11 cellular contexts compared by ENCODE assay signal in the genomic region with DNA sequence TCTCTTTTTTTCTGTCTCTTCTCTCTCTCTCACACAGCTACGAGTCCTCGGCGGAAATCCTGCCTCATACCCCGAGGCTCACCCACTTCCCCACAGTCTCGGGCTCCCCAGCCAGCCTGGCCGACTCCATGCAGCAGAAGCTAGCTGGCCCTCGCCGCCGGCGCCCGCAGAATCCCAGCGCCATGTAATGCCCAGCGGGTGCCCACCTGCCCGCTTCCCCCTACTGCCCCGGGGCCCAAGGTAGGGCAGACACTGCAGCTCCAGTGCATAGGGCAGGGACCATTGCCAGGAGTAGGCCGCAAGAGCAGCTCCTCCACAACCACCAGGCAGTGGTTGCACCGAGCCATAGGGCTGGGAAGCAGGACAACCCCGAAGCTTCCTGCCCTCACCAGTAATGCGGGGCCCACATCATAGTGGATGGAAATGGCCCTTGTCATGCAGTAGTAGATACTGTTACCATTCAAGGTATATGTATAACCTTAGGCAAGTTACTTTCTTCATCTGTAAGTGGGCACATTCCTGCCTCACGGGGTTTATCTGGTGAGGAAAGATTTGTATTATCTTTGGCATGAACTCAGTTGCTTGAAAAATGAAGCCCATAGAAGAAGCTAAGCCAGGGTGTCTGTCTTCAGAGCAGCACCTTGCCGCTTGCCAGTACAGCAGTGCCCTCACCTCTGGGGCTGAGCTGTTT. TPM values are rescaled to one million over a fixed set of nuclear protein-coding genes. Genes with fewer than 3 reads are reported as not detected.
A peak's percentile ranks its signal among the peaks of the same experiment; 100 is the strongest.
DNase-seq lines count a peak whose midpoint lies in the region; ATAC-seq, FAIRE-seq and TF ChIP-seq lines count a peak whose summit lies in the region.
"Had no signal": no experiment of that assay in that cellular context is flagged by ENCODE, and none has a peak within 500 bp of the region (broad histone marks: within the 10 kb centered on the region; RNA-seq: fewer than 3 reads in every experiment).

No MANE protein-coding gene starts in this region.

- H3K27ac ChIP-seq in DOHH2 (ENCODE audit: low read depth, low read length), result peak overlapping the region; percentile 86
- peak overlapping the region; percentile 59 for H3K27ac ChIP-seq in endothelial cell of umbilical vein (ENCODE audit: insufficient read depth, low read depth, low read length)
- no peak overlapping the region for H3K27ac ChIP-seq in OCI-LY7 (ENCODE audit: low read depth, low read length, poor library complexity, severe bottlenecking)

- H3K27me3 ChIP-seq in DOHH2 (ENCODE audit: control insufficient read depth, low read length) (no peaks in the 10 kb centered on the region), endothelial cell of umbilical vein (ENCODE audit: control insufficient read depth in 2 of 2, insufficient read depth in 2 of 2, low read length in 2 of 2) (no peaks in the 10 kb centered on the region)
- H3K27me3 ChIP-seq: right lobe of liver had no signal

- FAIRE-seq in endothelial cell of umbilical vein (lab: Jason Lieb, UNC), result peak; percentile 66
- FAIRE-seq: keratinocyte had no signal

- H4K20me1 ChIP-seq in DOHH2 (ENCODE audit: control insufficient read depth, insufficient read depth, low read depth, low read length) (no peaks in the 10 kb centered on the region), endothelial cell of umbilical vein (replicated peaks; ENCODE audit: control insufficient read depth, extremely low read depth, insufficient read depth, low read length) (no peaks in the 10 kb centered on the region), OCI-LY7 (ENCODE audit: insufficient read depth, low read length) (no peaks in the 10 kb centered on the region)

- dilution Hi-C loops in endothelial cell of umbilical vein (cut with MboI; ENCODE audit: extremely low pct_ligation_motif_present, low sequenced_read_pairs), result no loop called here

- H3K9me1 ChIP-seq in endothelial cell of umbilical vein (replicated peaks; ENCODE audit: control insufficient read depth, extremely low read depth, insufficient read depth, low read length), result no peaks in the 10 kb centered on the region

- H3K9me2 ChIP-seq in DOHH2 (replicated peaks; ENCODE audit: control insufficient read depth, low read length) (no peaks in the 10 kb centered on the region), OCI-LY7 (ENCODE audit: insufficient read depth, low read length) (no peaks in the 10 kb centered on the region)

- H3K9me3 Mint-ChIP-seq in progenitor cell of endocrine pancreas (ENCODE audit: low read depth), result no peaks in the 10 kb centered on the region

- no peak for TF ChIP-seq CTCF in DOHH2 (IDR thresholded peaks at IDR 0.05; ENCODE audit: low read depth, low read length, poor library complexity, severe bottlenecking)
- no peak for TF ChIP-seq CTCF in endothelial cell of umbilical vein (IDR thresholded peaks at IDR 0.05; ENCODE audit: extremely low read depth in 1 of 2, insufficient read depth in 1 of 2, low read depth in 1 of 2, low read length in 2 of 2)
- TF ChIP-seq CTCF in progenitor cell of endocrine pancreas (IDR thresholded peaks at IDR 0.05; ENCODE audit: unreplicated experiment), result no peak
- TF ChIP-seq CTCF in OCI-LY7 (conservative IDR thresholded peaks at IDR 0.05; ENCODE audit: low read length), result no peak

- H3K36me3 ChIP-seq in DOHH2 (ENCODE audit: control insufficient read depth, low read length) (peaks cover 53% of the 10 kb centered on the region), endothelial cell of umbilical vein (ENCODE audit: control insufficient read depth in 2 of 2, extremely low read depth in 1 of 2, insufficient read depth in 2 of 2, low read length in 2 of 2) (peaks cover 4 to 6% of the 10 kb centered on the region in 2 experiments), OCI-LY7 (ENCODE audit: insufficient read depth, low read length) (peaks cover 47% of the 10 kb centered on the region)

- no peak for TF ChIP-seq POLR2A in endothelial cell of umbilical vein (IDR thresholded peaks at IDR 0.05; ENCODE audit: low read depth, low read length)

- H3F3A ChIP-seq in DOHH2 (ENCODE audit: control insufficient read depth, insufficient read depth), result peaks cover 28% of the 10 kb centered on the region

- no peak overlapping the region for H3K4me3 Mint-ChIP-seq in progenitor cell of endocrine pancreas (ENCODE audit: low read depth)

- BruUV-seq in endothelial cell of umbilical vein (replicated peaks; lab: Mats Ljungman, UMichigan) (no TSS peak), OCI-LY7 (replicated peaks; lab: Mats Ljungman, UMichigan) (no TSS peak)

- POLR2A ChIA-PET in endothelial cell of umbilical vein (lab: Charles Lee) (interaction anchor here (0.5 to 3.9 kb wide), 4 partner anchors 37 to 44 kb away, joined by 5 to 29 read pairs (median 8); a partner anchor contains a TSS), OCI-LY7 (lab: Charles Lee) (interaction anchor here (0.5 to 1.8 kb wide), 4 partner anchors 36 to 91 kb away, joined by 3 to 15 read pairs (median 3); no protein-coding TSS in a partner anchor)

- H3K4me1 ChIP-seq in DOHH2 (ENCODE audit: control insufficient read depth, low read length) (peaks cover 81% of the 10 kb centered on the region), endothelial cell of umbilical vein (ENCODE audit: control insufficient read depth, extremely low read depth, insufficient read depth, low read length) (peaks cover 36% of the 10 kb centered on the region), OCI-LY7 (ENCODE audit: insufficient read depth, low read length, poor library complexity, severe bottlenecking) (peaks cover 35% of the 10 kb centered on the region)

- H3K4me2 ChIP-seq in DOHH2 (ENCODE audit: low read length) (peak overlapping the region; percentile 71), endothelial cell of umbilical vein (ENCODE audit: insufficient read depth, low read length) (no peak overlapping the region), OCI-LY7 (ENCODE audit: low read length) (no peak overlapping the region)

- peaks cover 43% of the 10 kb centered on the region for H3K4me1 Mint-ChIP-seq in progenitor cell of endocrine pancreas (ENCODE audit: low read depth)

- intact Hi-C loops in endothelial cell of umbilical vein (cut with micrococcal nuclease) (no loop called here), OCI-LY7 (cut with micrococcal nuclease; ENCODE audit: unreplicated experiment) (loop anchor here (5.0 kb wide), 1 partner anchor 154 kb away; a partner anchor contains a TSS)

- H3K27ac Mint-ChIP-seq in progenitor cell of endocrine pancreas, result peak overlapping the region; percentile 38

- no peaks in the 10 kb centered on the region for H3K27me3 Mint-ChIP-seq in progenitor cell of endocrine pancreas

- H3K4me3 ChIP-seq in DOHH2 (ENCODE audit: low read length), result no peak overlapping the region
- no peak overlapping the region for H3K4me3 ChIP-seq in endothelial cell of umbilical vein (replicated peaks in 1 of 3; ENCODE audit: insufficient read depth in 1 of 3, low read depth in 1 of 3, low read length in 3 of 3)
- H3K4me3 ChIP-seq in OCI-LY7 (ENCODE audit: low read depth, low read length, poor library complexity, severe bottlenecking), result no peak overlapping the region
- H3K4me3 ChIP-seq: right lobe of liver had no signal

- peak overlapping the region; percentile 0 for H3K9ac ChIP-seq in endothelial cell of umbilical vein (replicated peaks; ENCODE audit: extremely low read depth, insufficient read depth, low read length)

- H3K9me3 ChIP-seq in DOHH2 (ENCODE audit: control insufficient read depth, insufficient read depth, low read length), result no peaks in the 10 kb centered on the region
- H3K9me3 ChIP-seq in endothelial cell of umbilical vein (replicated peaks; ENCODE audit: control insufficient read depth, insufficient read depth, low read length), result no peaks in the 10 kb centered on the region
- no peaks in the 10 kb centered on the region for H3K9me3 ChIP-seq in OCI-LY7 (ENCODE audit: low read length)
- H3K9me3 ChIP-seq: right lobe of liver had no signal

- CTCF ChIA-PET in endothelial cell of umbilical vein (lab: Charles Lee) (interaction anchor here (0.6 to 30.9 kb wide), 10 partner anchors 8 to 155 kb away, joined by 3 to 1817 read pairs (median 6); a partner anchor contains a TSS), OCI-LY7 (lab: Charles Lee; ENCODE audit: unreplicated experiment) (interaction anchor here (0.7 to 2.8 kb wide), 3 partner anchors 35 to 156 kb away, joined by 3 to 19 read pairs (median 5); no protein-coding TSS in a partner anchor)

- DNase-seq in endothelial cell of umbilical vein (ENCODE audit: low read depth, low spot score) (peak; percentile 43), progenitor cell of endocrine pancreas (ENCODE audit: low spot score, unreplicated experiment) (no peak), NOMO-1 treated with DMSO at 0.1 percent for 48 hours (lab: John Stamatoyannopoulos, UW; ENCODE audit: unreplicated experiment) (no peak), MV-4-11 (lab: John Stamatoyannopoulos, UW) (no peak), OCI-LY7 (ENCODE audit: low spot score) (no peak), activated gamma-delta T cell (lab: John Stamatoyannopoulos, UW) (no peak)
- DNase-seq: NCI-H1092 had no signal

- 0 out of 3 replicates have a peak, but pooled peaks have one; percentile 0 for ATAC-seq in SK-N-SH treated with all-trans-retinoic acid at 6 μM for 48 hours

- peaks cover 12% of the 10 kb centered on the region for H3K36me3 Mint-ChIP-seq in progenitor cell of endocrine pancreas (ENCODE audit: insufficient read depth)

- H3K79me2 ChIP-seq in DOHH2 (ENCODE audit: control insufficient read depth, low read length) (no peaks in the 10 kb centered on the region), endothelial cell of umbilical vein (ENCODE audit: control insufficient read depth, insufficient read depth, low read length) (no peaks in the 10 kb centered on the region), OCI-LY7 (ENCODE audit: insufficient read depth, low read depth, low read length) (no peaks in the 10 kb centered on the region)

- no peak overlapping the region for H2AFZ ChIP-seq in endothelial cell of umbilical vein (ENCODE audit: low read depth, low read length)
- no peak overlapping the region for H2AFZ ChIP-seq in OCI-LY7 (ENCODE audit: low read length)

RNA-seq across cellular contexts. Expression of a gene that starts 36.9 kb away (rescaled TPM):
- total RNA-seq in endothelial cell of umbilical vein (64.4 and 78.9 TPM in 2 replicates), progenitor cell of endocrine pancreas (322 and 326 TPM in 2 replicates), OCI-LY7 (2022) (2.0 and 3.6 TPM in 2 replicates)
- polyA plus RNA-seq in endothelial cell of umbilical vein, result 152 and 182 TPM in 2 replicates
- 78.6 and 160 TPM in 2 replicates for polyA plus RNA-seq in endothelial cell of umbilical vein (2011; cell fraction: cytosol; rRNA removed)
- polyA plus RNA-seq in endothelial cell of umbilical vein (2011; cell fraction: nucleus; rRNA removed), result 317 and 470 TPM in 2 replicates
- polyA plus RNA-seq in endothelial cell of umbilical vein (2012), result 67.3 and 67.6 TPM in 2 replicates
- 41.5 and 55.2 TPM in 2 replicates for polyA minus RNA-seq in endothelial cell of umbilical vein
- polyA minus RNA-seq in endothelial cell of umbilical vein (2011; cell fraction: cytosol; rRNA and poly(A)+ RNA removed), result 500 TPM
- polyA minus RNA-seq in endothelial cell of umbilical vein (2011; cell fraction: nucleus; rRNA and poly(A)+ RNA removed), result 83.0 and 266 TPM in 2 replicates
- 3.3 and 4.7 TPM in 2 replicates for total RNA-seq in OCI-LY7 (2014; rRNA removed; shearing (Covaris generic))

RNA-seq across cellular contexts. Expression of a gene that starts 53.9 kb away (rescaled TPM):
- total RNA-seq in endothelial cell of umbilical vein (188 and 211 TPM in 2 replicates), progenitor cell of endocrine pancreas (211 and 217 TPM in 2 replicates), OCI-LY7 (2022) (142 and 148 TPM in 2 replicates)
- polyA plus RNA-seq in endothelial cell of umbilical vein, result 218 and 265 TPM in 2 replicates
- polyA plus RNA-seq in endothelial cell of umbilical vein (2011; cell fraction: cytosol; rRNA removed), result 168 and 180 TPM in 2 replicates
- 144 and 177 TPM in 2 replicates for polyA plus RNA-seq in endothelial cell of umbilical vein (2011; cell fraction: nucleus; rRNA removed)
- polyA plus RNA-seq in endothelial cell of umbilical vein (2012), result 174 and 184 TPM in 2 replicates
- 183 and 206 TPM in 2 replicates for polyA minus RNA-seq in endothelial cell of umbilical vein
- polyA minus RNA-seq in endothelial cell of umbilical vein (2011; cell fraction: cytosol; rRNA and poly(A)+ RNA removed), result 141 TPM
- 126 and 153 TPM in 2 replicates for polyA minus RNA-seq in endothelial cell of umbilical vein (2011; cell fraction: nucleus; rRNA and poly(A)+ RNA removed)
- 43.6 and 51.3 TPM in 2 replicates for total RNA-seq in OCI-LY7 (2014; rRNA removed; shearing (Covaris generic))

Comparison
In these comparisons a context has a peak if more than half of its experiments do, and no peak if none do; other contexts are left out.
1. RNA of a gene that starts 36.9 kb away (total RNA-seq): 322 to 326 TPM in progenitor cell of endocrine pancreas and 64.4 to 78.9 TPM in endothelial cell of umbilical vein; 2.0 to 4.7 TPM in OCI-LY7; every median in the first group is over 10 times any median in the second.